Comparison of ENCODE assay signal across 9 cellular contexts in the genomic region with DNA sequence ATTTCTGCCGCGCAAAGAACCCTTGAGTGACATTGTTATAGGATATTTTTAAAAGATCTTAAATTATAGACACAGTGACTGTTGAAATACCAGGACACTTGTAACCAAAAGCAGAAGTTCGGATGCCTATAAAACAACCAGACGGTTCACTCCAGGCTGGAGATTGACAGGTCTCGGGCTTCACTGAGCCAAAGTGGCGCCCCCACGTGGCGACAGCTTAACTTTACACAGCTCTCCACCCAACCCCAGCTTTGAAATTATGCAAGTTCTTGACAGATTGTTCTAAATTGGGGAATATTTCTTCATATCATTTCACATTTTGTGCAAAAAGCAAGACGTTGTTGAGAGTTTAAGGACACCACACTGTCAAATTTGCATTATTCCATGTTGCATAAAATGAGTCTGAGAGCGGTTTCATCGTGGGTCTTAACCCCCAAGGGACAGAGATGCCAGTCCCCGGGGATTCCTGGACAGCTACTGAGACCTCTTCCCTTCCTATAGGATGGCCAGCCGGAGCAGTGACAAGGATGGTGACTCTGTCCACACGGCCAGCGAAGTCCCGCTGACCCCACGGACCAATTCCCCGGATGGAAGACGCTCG. TPM values are rescaled to one million over a fixed set of nuclear protein-coding genes. Genes with fewer than 3 reads are reported as not detected.
DNase-seq lines count a peak whose midpoint lies in the region; ATAC-seq, FAIRE-seq and TF ChIP-seq lines count a peak whose summit lies in the region.
"Had no signal": no experiment of that assay in that cellular context is flagged by ENCODE, and none has a peak within 500 bp of the region (broad histone marks: within the 10 kb centered on the region; RNA-seq: fewer than 3 reads in every experiment).

No MANE protein-coding gene starts in this region.

- no peak for TF ChIP-seq EP300 in H1 (IDR thresholded peaks at IDR 0.05; ENCODE audit: borderline replicate concordance in 1 of 2, low read depth in 2 of 2, low read length in 2 of 2)

- no peaks in the 10 kb centered on the region for H3K9me3 Mint-ChIP-seq in mesothelial cell of epicardium
- H3K9me3 Mint-ChIP-seq: natural killer cell treated with Interleukin-12 subunit alpha and Interleukin-12 subunit beta and Interleukin-15 and Interleukin-18, amount 100 ng/mL, for 72 hours had no signal

- no peaks in the 10 kb centered on the region for H3K9me2 ChIP-seq in SU-DHL-6 (replicated peaks; ENCODE audit: insufficient read depth, low read length)

- no peak overlapping the region for H2BK15ac ChIP-seq in H1 (ENCODE audit: low read length)

- no peak overlapping the region for H2BK120ac ChIP-seq in H1 (replicated peaks; ENCODE audit: low read depth, low read length)

- H4K8ac ChIP-seq in H1 (ENCODE audit: extremely low read depth, insufficient read depth, low read length), result no peak overlapping the region

- H2AFZ ChIP-seq in SU-DHL-6 (ENCODE audit: low read depth, low read length, severe bottlenecking) (no peak overlapping the region), H1 (ENCODE audit: low read length) (no peak overlapping the region)

- H3K36me3 ChIP-seq in SU-DHL-6 (ENCODE audit: low read length) (no peaks in the 10 kb centered on the region), H1 (ENCODE audit: control insufficient read depth in 2 of 4, insufficient read depth in 4 of 4, low read length in 3 of 4) (0 out of 8 replicates have a peak, but pooled peaks cover 0 to 2% (median 0%) of the 10 kb centered on the region in 4 experiments), tibial artery (no peaks in the 10 kb centered on the region)

- no peak overlapping the region for H3K27ac Mint-ChIP-seq in mesothelial cell of epicardium
- H3K27ac Mint-ChIP-seq: natural killer cell treated with Interleukin-12 subunit alpha and Interleukin-12 subunit beta and Interleukin-15 and Interleukin-18, amount 100 ng/mL, for 72 hours had no signal

- no peaks in the 10 kb centered on the region for H3K9me3 ChIP-seq in SU-DHL-6 (ENCODE audit: insufficient read depth, low read length)
- no peaks in the 10 kb centered on the region for H3K9me3 ChIP-seq in H1 (ENCODE audit: insufficient read depth in 2 of 2, low read depth in 1 of 2, low read length in 1 of 2)
- H3K9me3 ChIP-seq in tibial artery, result no peaks in the 10 kb centered on the region

- no peak overlapping the region for H3K56ac ChIP-seq in H1 (replicated peaks; ENCODE audit: insufficient read length, low read depth, low read length)

- H3K79me2 ChIP-seq in SU-DHL-6 (ENCODE audit: insufficient read depth, low read length), result no peaks in the 10 kb centered on the region
- H3K79me2 ChIP-seq in H1 (ENCODE audit: control insufficient read depth in 1 of 2, insufficient read depth in 2 of 2, low read length in 2 of 2), result no peaks in the 10 kb centered on the region

- no peak overlapping the region for H4K5ac ChIP-seq in H1 (ENCODE audit: insufficient read length, low read depth, low read length)

- CTCF ChIA-PET in H1 (lab: Charles Lee; ENCODE audit: partially characterized antibody), result interaction anchor here (0.7 to 5.2 kb wide), 46 partner anchors 9 to 333 kb away, joined by 3 to 42 read pairs (median 5); a partner anchor contains a TSS

- no peak overlapping the region for H3K4ac ChIP-seq in H1 (replicated peaks; ENCODE audit: insufficient read length, low read depth, low read length)

- no peak for ATAC-seq in HG02759 (IDR thresholded peaks at IDR 0.05; ENCODE audit: unreplicated experiment)

- WGBS in H1 (ENCODE audit: extremely low coverage in 1 of 2, insufficient coverage in 1 of 2, insufficient read length in 1 of 2, insufficient replicate concordance in 2 of 2, low coverage in 1 of 2, low lambda C conversion rate in 2 of 2, missing lambda C conversion rate in 1 of 2), 2 experiments, result 66% methylated on average over 20 of the region's 20 CpGs; no CpG with 5 or more reads in 1 of the 2 experiments

- H3K18ac ChIP-seq in H1 (ENCODE audit: extremely low read depth, low read length), result no peak overlapping the region

- POLR2A ChIA-PET in H1 (lab: Charles Lee; ENCODE audit: partially characterized antibody), result no interaction called here

- peaks cover 8% of the 10 kb centered on the region for H3K36me3 Mint-ChIP-seq in mesothelial cell of epicardium
- H3K36me3 Mint-ChIP-seq: natural killer cell treated with Interleukin-12 subunit alpha and Interleukin-12 subunit beta and Interleukin-15 and Interleukin-18, amount 100 ng/mL, for 72 hours had no signal

- no peak overlapping the region for H2AK5ac ChIP-seq in H1 (ENCODE audit: low read depth, low read length)

- H2BK12ac ChIP-seq in H1 (ENCODE audit: low read depth, low read length), result no peak overlapping the region

- no peak overlapping the region for H2BK20ac ChIP-seq in H1 (ENCODE audit: low read length)

- H2BK5ac ChIP-seq in H1 (ENCODE audit: low read depth, low read length), result no peak overlapping the region

- H4K20me1 ChIP-seq in SU-DHL-6 (ENCODE audit: low read depth, low read length), result no peaks in the 10 kb centered on the region
- no peaks in the 10 kb centered on the region for H4K20me1 ChIP-seq in H1 (replicated peaks in 1 of 2; ENCODE audit: control insufficient read depth in 1 of 2, insufficient read depth in 2 of 2, low read length in 2 of 2)

- no peaks in the 10 kb centered on the region for H3F3A ChIP-seq in SU-DHL-6 (ENCODE audit: insufficient read depth)

- H3K9ac ChIP-seq in SU-DHL-6 (ENCODE audit: low read length) (no peak overlapping the region), H1 (replicated peaks in 1 of 4; ENCODE audit: extremely low read depth in 1 of 4, low read depth in 3 of 4, low read length in 3 of 4) (no peak overlapping the region)

- peak; percentile 51 to 68 for TF ChIP-seq RAD21 in H1 (IDR thresholded peaks at IDR 0.05 in 1 of 2, conservative IDR thresholded peaks at IDR 0.05 in 1 of 2; ENCODE audit: low read depth in 2 of 2, low read length in 2 of 2)

- H3K23ac ChIP-seq in H1 (ENCODE audit: insufficient read length), result no peak overlapping the region

- H3K4me2 ChIP-seq in SU-DHL-6 (ENCODE audit: low read depth, low read length, poor library complexity, severe bottlenecking), result no peak overlapping the region
- no peak overlapping the region for H3K4me2 ChIP-seq in H1 (ENCODE audit: insufficient read depth in 1 of 2, low read depth in 2 of 2, low read length in 2 of 2)

- H3K4me3 Mint-ChIP-seq in mesothelial cell of epicardium, result no peak overlapping the region
- H3K4me3 Mint-ChIP-seq: natural killer cell treated with Interleukin-12 subunit alpha and Interleukin-12 subunit beta and Interleukin-15 and Interleukin-18, amount 100 ng/mL, for 72 hours had no signal

- DNase-seq in DMS53 treated with DMSO at 0.1 percent for 48 hours (lab: John Stamatoyannopoulos, UW; ENCODE audit: unreplicated experiment) (peak; percentile 40), HPDE6-E6E7 (ENCODE audit: extremely low spot score) (peak; percentile 54), H1 (ENCODE audit: low read depth in 1 of 2, low spot score in 2 of 2) (peak in 1 of 2 experiments; percentile 77), mesothelial cell of epicardium (ENCODE audit: low spot score in 2 of 2, unreplicated experiment in 2 of 2) (no peak), tibial artery (peak; percentile 44 to 72)
- no peak for DNase-seq in effector CD4-positive, alpha-beta T cell

- no peak overlapping the region for H3K14ac ChIP-seq in H1 (ENCODE audit: insufficient read length)

- no peaks in the 10 kb centered on the region for H3K27me3 Mint-ChIP-seq in mesothelial cell of epicardium (ENCODE audit: low read depth)

- TF ChIP-seq POLR2A in H1 (IDR thresholded peaks at IDR 0.05; ENCODE audit: control extremely low read depth in 1 of 2, low read depth in 2 of 2, low read length in 2 of 2), result no peak

- H3K27me3 ChIP-seq in SU-DHL-6 (ENCODE audit: low read length) (no peaks in the 10 kb centered on the region), H1 (replicated peaks in 1 of 4; ENCODE audit: control insufficient read depth in 3 of 4, extremely low read depth in 1 of 4, insufficient read depth in 3 of 4, low read length in 3 of 4) (no peaks in the 10 kb centered on the region), tibial artery (peaks cover 0 to 3% of the 10 kb centered on the region in 2 donors)

- H4K91ac ChIP-seq in H1 (replicated peaks; ENCODE audit: insufficient read length, low read length), result no peak overlapping the region

- peaks cover 2% of the 10 kb centered on the region; the same call in 1 of the 2 replicates for H3K23me2 ChIP-seq in H1 (ENCODE audit: low read depth, low read length)

- H3K4me3 ChIP-seq in SU-DHL-6 (ENCODE audit: insufficient read depth, low read length, poor library complexity, severe bottlenecking), result no peak overlapping the region
- H3K4me3 ChIP-seq in H1 (ENCODE audit: extremely low read depth in 1 of 4, insufficient read depth in 2 of 4, low read depth in 3 of 4, low read length in 4 of 4), result no peak overlapping the region
- H3K4me3 ChIP-seq in tibial artery, result no peak overlapping the region

- intact Hi-C loops in tibial artery (cut with DNase I; ENCODE audit: low total_unique reads), result loop anchor here (5.0 kb wide), 1 partner anchor 93 kb away; no protein-coding TSS in a partner anchor

- FAIRE-seq in H1 (lab: Jason Lieb, UNC), result no peak

- TF ChIP-seq CTCF in SU-DHL-6 (IDR thresholded peaks at IDR 0.05; ENCODE audit: insufficient read depth, low read length, poor library complexity, severe bottlenecking) (peak; percentile 67), H1 (IDR thresholded peaks at IDR 0.05; ENCODE audit: control extremely low read depth in 1 of 3, insufficient read depth in 1 of 3, low read depth in 1 of 3, low read length in 3 of 3) (peak; percentile 75 to 82 (median 79)), mesothelial cell of epicardium (IDR thresholded peaks at IDR 0.05; ENCODE audit: unreplicated experiment) (peak; percentile 70), tibial artery (IDR thresholded peaks at IDR 0.05) (peak; percentile 37 to 43)

- H3K4me1 Mint-ChIP-seq in mesothelial cell of epicardium, result no peaks in the 10 kb centered on the region

- no peak overlapping the region for H3K27ac ChIP-seq in SU-DHL-6 (ENCODE audit: low read depth, low read length)
- H3K27ac ChIP-seq in H1 (ENCODE audit: low read depth, low read length), result no peak overlapping the region
- no peak overlapping the region for H3K27ac ChIP-seq in tibial artery

- H3K79me1 ChIP-seq in H1 (ENCODE audit: low read depth, low read length), result no peaks in the 10 kb centered on the region

- H3K4me1 ChIP-seq in H1 (replicated peaks in 1 of 4; ENCODE audit: control insufficient read depth in 3 of 4, insufficient read depth in 4 of 4, low read length in 3 of 4), result peaks cover 0 to 2% (median under 1%) of the 10 kb centered on the region in 4 experiments; a peak in 1 of 7 replicates
- H3K4me1 ChIP-seq in tibial artery, result peaks cover 0 to 7% (median 0%) of the 10 kb centered on the region in 4 donors

RNA-seq across cellular contexts. Expression of a gene that starts 11.9 kb away (rescaled TPM):
- 5.6 and 5.8 TPM in 2 replicates for total RNA-seq in H1 (2021; fragmentation: NEBNext Ultra II Directional; extraction: Animal tissue kit (Norgen Biotek cat#: 25700))
- 18.1 and 26.6 TPM in 2 replicates for polyA plus RNA-seq in H1 (2011; rRNA removed)
- polyA plus RNA-seq in H1 (2011; cell fraction: cytosol; rRNA removed), result 13.5 TPM
- 30.8 TPM for polyA plus RNA-seq in H1 (2011; cell fraction: nucleus; rRNA removed)
- 3.8 to 6.5 TPM (median 5.6 TPM) in 4 replicates for polyA plus RNA-seq in H1 (2012, experiment 1 of 2)
- polyA plus RNA-seq in H1 (2012, experiment 2 of 2), result 4.8 TPM
- polyA plus RNA-seq in H1 (2013, experiment 1 of 2), result 3.1 TPM
- polyA plus RNA-seq in H1 (2013, experiment 2 of 2), result 3.5 TPM
- 17.6 and 18.5 TPM in 2 replicates for polyA minus RNA-seq in H1 (2011; rRNA and poly(A)+ RNA removed)
- polyA minus RNA-seq in H1 (2011; cell fraction: cytosol; rRNA and poly(A)+ RNA removed), result 4.4 TPM
- polyA minus RNA-seq in H1 (2011; cell fraction: nucleus; rRNA and poly(A)+ RNA removed), result 12.7 TPM
- total RNA-seq in mesothelial cell of epicardium, result 7.4 to 8.6 TPM (median 7.5 TPM) in 3 replicates
- total RNA-seq: natural killer cell treated with Interleukin-12 subunit alpha and Interleukin-12 subunit beta and Interleukin-15 and Interleukin-18, amount 100 ng/mL, for 72 hours had no signal

Comparison
In these comparisons a context has a peak if more than half of its experiments do, and no peak if none do; other contexts are left out.
1. DNase-seq: peak in DMS53 treated with DMSO at 0.1 percent for 48 hours (single experiment), HPDE6-E6E7 (single experiment) and tibial artery (2 of 2); none in mesothelial cell of epicardium (0 of 2) and effector CD4-positive, alpha-beta T cell (single experiment).
2. Peak in every context shown above with its lines, with median percentiles within 50 percentile points of each other: CTCF ChIP-seq.